ENCODE assay signal across 8 cellular contexts in genomic region chr10:17643755-17644484, GRCh38. TPM values are rescaled to one million over a fixed set of nuclear protein-coding genes. Genes with fewer than 3 reads are reported as not detected.
DNase-seq lines count a peak whose midpoint lies in the region; ATAC-seq and TF ChIP-seq lines count a peak whose summit lies in the region.

TSS of gene STAM (plus strand) at chr10:17644151. CDS start at chr10:17644340, 189 bp downstream.

- H3K9me3 ChIP-seq in OCI-LY1 (ENCODE audit: low read length) = no peaks in the 10 kb centered on the region; the same call in 1 of the 2 replicates

- H3K4me1 Mint-ChIP-seq in endothelial cell (ENCODE audit: unreplicated experiment) (peaks cover 26% of the 10 kb centered on the region), mesothelial cell of epicardium (peaks cover 30% of the 10 kb centered on the region)

- H3K27me3 ChIP-seq in OCI-LY1 (ENCODE audit: insufficient read depth, low read length) = no peaks in the 10 kb centered on the region

- H3K36me3 ChIP-seq in OCI-LY1 (ENCODE audit: insufficient read depth, low read length) = peaks cover 2% of the 10 kb centered on the region; the same call in 1 of the 2 replicates

- no peak for TF ChIP-seq CTCF in OCI-LY1 (IDR thresholded peaks at IDR 0.05; ENCODE audit: low read length)
- TF ChIP-seq CTCF in endothelial cell (IDR thresholded peaks at IDR 0.05; ENCODE audit: unreplicated experiment) = no peak
- no peak for TF ChIP-seq CTCF in mesothelial cell of epicardium (IDR thresholded peaks at IDR 0.05; ENCODE audit: unreplicated experiment)

- DNase-seq in DMS 273 (lab: John Stamatoyannopoulos, UW; ENCODE audit: unreplicated experiment) = peak; percentile 95
- DNase-seq in HuH-7 (ENCODE audit: low spot score) = peak; percentile 83
- DNase-seq in activated CD8-positive, alpha-beta memory T cell treated with anti-CD3 and anti-CD28 coated beads, Interleukin-2, amount 50 U/mL, for 4 hours = peak; percentile 91
- DNase-seq in endothelial cell (ENCODE audit: low spot score) = peak; percentile 90
- peak; percentile 86 to 91 for DNase-seq in mesothelial cell of epicardium (ENCODE audit: low spot score in 2 of 2, unreplicated experiment in 2 of 2)
- peak; percentile 86 to 88 for DNase-seq in stimulated activated CD8-positive, alpha-beta memory T cell treated with anti-CD3 and anti-CD28 coated beads, Interleukin-15, amount 100 ng/mL, for 48 hours (ENCODE audit: low read depth in 2 of 2)

- H3K4me3 Mint-ChIP-seq in endothelial cell (ENCODE audit: unreplicated experiment) (peak within 1 kb of the TSS; percentile 96), mesothelial cell of epicardium (peak within 1 kb of the TSS; percentile 90)

- H3K4me3 ChIP-seq in OCI-LY1 (ENCODE audit: low read depth, low read length, poor library complexity, severe bottlenecking) = peak within 1 kb of the TSS; percentile 97

- H3K27ac ChIP-seq in OCI-LY1 (ENCODE audit: low read depth, low read length, poor library complexity, severe bottlenecking) = peak within 1 kb of the TSS; percentile 82

- peak; percentile 92 for ATAC-seq in GM21526 (IDR thresholded peaks at IDR 0.05; ENCODE audit: low FRiP score, unreplicated experiment)

- no peaks in the 10 kb centered on the region for H3K9me3 Mint-ChIP-seq in endothelial cell (ENCODE audit: unreplicated experiment)
- H3K9me3 Mint-ChIP-seq in mesothelial cell of epicardium = peaks cover 6% of the 10 kb centered on the region

- H3K4me2 ChIP-seq in OCI-LY1 (ENCODE audit: low read length) = peak within 1 kb of the TSS; percentile 88

- H3K27ac Mint-ChIP-seq in endothelial cell (ENCODE audit: unreplicated experiment) (peak within 1 kb of the TSS; percentile 99), mesothelial cell of epicardium (peak within 1 kb of the TSS; percentile 100)

- no peaks in the 10 kb centered on the region for H3K36me3 Mint-ChIP-seq in endothelial cell (ENCODE audit: low read depth, unreplicated experiment)
- no peaks in the 10 kb centered on the region for H3K36me3 Mint-ChIP-seq in mesothelial cell of epicardium

- no peaks in the 10 kb centered on the region for H3F3A ChIP-seq in OCI-LY1 (ENCODE audit: insufficient read depth, low read length)

- H3K9me2 ChIP-seq in OCI-LY1 (ENCODE audit: low read depth, low read length) = no peaks in the 10 kb centered on the region

- H3K9ac ChIP-seq in OCI-LY1 (ENCODE audit: low read length) = peak within 1 kb of the TSS; percentile 93

- H3K27me3 Mint-ChIP-seq in endothelial cell (ENCODE audit: unreplicated experiment) (no peaks in the 10 kb centered on the region), mesothelial cell of epicardium (ENCODE audit: low read depth) (no peaks in the 10 kb centered on the region)

- peak within 1 kb of the TSS; percentile 27; the same call in 1 of the 2 replicates for H2AFZ ChIP-seq in OCI-LY1 (ENCODE audit: low read length)

- no peaks in the 10 kb centered on the region for H4K20me1 ChIP-seq in OCI-LY1 (ENCODE audit: insufficient read depth, low read length)

- peaks cover 36% of the 10 kb centered on the region for H3K4me1 ChIP-seq in OCI-LY1 (ENCODE audit: insufficient read depth, low read length, severe bottlenecking)

- H3K79me2 ChIP-seq in OCI-LY1 (ENCODE audit: insufficient read depth, low read length) = peaks cover 57% of the 10 kb centered on the region

RNA-seq across cellular contexts. Expression of gene STAM, which starts in this region (rescaled TPM):
- total RNA-seq in endothelial cell (ENCODE audit: unreplicated experiment) (22.0 TPM), mesothelial cell of epicardium (27.6 to 31.3 TPM (median 30.4 TPM) in 3 replicates)

Comparison
In these comparisons a context has a peak if more than half of its experiments do, and no peak if none do; other contexts are left out.
1. Peak in every context shown above with its lines: DNase-seq, ATAC-seq, H3K4me3 ChIP-seq and H3K27ac ChIP-seq.